ENCODE assay signal across 3 cellular contexts in genomic region chr7:143709895-143710294, GRCh38. TPM values are rescaled to one million over a fixed set of nuclear protein-coding genes. Genes with fewer than 3 reads are reported as not detected.
"Had no signal": no experiment of that assay in that cellular context is flagged by ENCODE, and none has a peak within 500 bp of the region (broad histone marks: within the 10 kb centered on the region; RNA-seq: fewer than 3 reads in every experiment).

No MANE protein-coding gene starts in this region.

RNA-seq across cellular contexts. Expression of gene CTAGE6, which starts 47.6 kb away (rescaled TPM):
- total RNA-seq: M059J, PC-3, SJSA1 had no signal
